In the genomic region with DNA sequence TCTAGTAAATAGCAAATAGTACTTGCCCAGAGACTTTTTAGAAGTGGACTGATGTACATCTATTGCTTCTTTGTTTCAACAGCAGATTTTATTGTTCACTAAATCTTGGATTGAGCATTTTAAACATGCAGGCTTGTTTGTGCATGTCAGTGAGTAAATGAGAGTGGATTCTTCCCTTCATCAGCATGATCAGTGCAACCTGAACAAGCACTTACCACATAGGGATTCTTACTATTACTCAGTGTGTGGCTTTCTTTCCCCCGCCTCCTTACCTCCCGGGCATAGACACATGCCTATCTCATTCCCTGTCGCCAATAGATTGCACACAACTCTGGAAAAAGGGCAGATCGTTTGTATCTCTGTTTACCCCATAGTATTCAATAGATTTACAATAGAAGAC, we compare ENCODE assay signal across 27 cellular contexts.
"Had no signal": no experiment of that assay in that cellular context is flagged by ENCODE, and none has a peak within 500 bp of the region (broad histone marks: within the 10 kb centered on the region; RNA-seq: fewer than 3 reads in every experiment).

No MANE protein-coding gene starts in this region.

- H3K36me3 ChIP-seq: adrenal gland, Peyer's patch had no signal

- H3K4me3 ChIP-seq: adrenal gland, Peyer's patch had no signal

- H3K27me3 Mint-ChIP-seq: activated naive CD8-positive, alpha-beta T cell treated with anti-CD3 and anti-CD28 coated beads, Interleukin-2, amount 10 ng/mL, durations not matched to agents 7 days and 5 days; T-helper 17 cell had no signal

- DNase-seq: activated CD4-positive, alpha-beta T cell treated with anti-CD3 and anti-CD28 coated beads for 48 hours; activated CD4-positive, alpha-beta T cell treated with anti-CD3 and anti-CD28 coated beads, Interleukin-2, amount 50 U/mL, for 4 hours; activated CD4-positive, CD25-positive, alpha-beta regulatory T cell treated with anti-CD3 and anti-CD28 coated beads, Interleukin-2, amount 50 U/mL, for 72 hours; activated CD8-positive, alpha-beta memory T cell treated with anti-CD3 and anti-CD28 coated beads, Interleukin-2, amount 50 U/mL, for 48 hours; activated CD8-positive, alpha-beta T cell treated with anti-CD3 and anti-CD28 coated beads, Interleukin-2, amount 10 ng/mL, durations not matched to agents 7 days and 5 days; activated naive CD4-positive, alpha-beta T cell treated with anti-CD3 and anti-CD28 coated beads, Interleukin-2, amount 50 U/mL, for 16 hours; activated naive CD8-positive, alpha-beta T cell treated with anti-CD3 and anti-CD28 coated beads, Interleukin-2, amount 10 ng/mL, durations not matched to agents 7 days and 5 days; activated T-cell treated with anti-CD3 and anti-CD28 coated beads, Interleukin-2, amount 50 U/mL, for 1 hour; adrenal gland; anterior cingulate cortex; central memory CD4-positive, alpha-beta T cell; IMR-90; Kasumi-1; KBM-7; NCI-H1092 treated with DMSO at 0.1 percent for 48 hours; NCI-H146; NCI-H187 treated with DMSO at 0.1 percent for 48 hours; NCI-H2081 treated with DMSO at 0.1 percent for 48 hours; NCI-H2171 treated with DMSO at 0.1 percent for 48 hours; NCI-H226; NCI-H510A treated with DMSO at 0.1 percent for 48 hours; NCI-H69; Peyer's patch; SIG-M5; T-helper 17 cell; T-helper 9 cell had no signal

- H3K9me3 ChIP-seq: adrenal gland, Peyer's patch had no signal

- H3K4me3 Mint-ChIP-seq: activated CD8-positive, alpha-beta T cell treated with anti-CD3 and anti-CD28 coated beads, Interleukin-2, amount 10 ng/mL, durations not matched to agents 7 days and 5 days; activated naive CD8-positive, alpha-beta T cell treated with anti-CD3 and anti-CD28 coated beads, Interleukin-2, amount 10 ng/mL, durations not matched to agents 7 days and 5 days; T-helper 17 cell; WTC11 had no signal

- H3K27me3 ChIP-seq: adrenal gland, Peyer's patch had no signal

- H3K27ac ChIP-seq: adrenal gland, Peyer's patch had no signal

- H3K9me3 Mint-ChIP-seq: activated naive CD8-positive, alpha-beta T cell treated with anti-CD3 and anti-CD28 coated beads, Interleukin-2, amount 10 ng/mL, durations not matched to agents 7 days and 5 days had no signal

- ATAC-seq: activated CD8-positive, alpha-beta T cell treated with anti-CD3 and anti-CD28 coated beads, Interleukin-2, amount 10 ng/mL, durations not matched to agents 7 days and 5 days; T-helper 17 cell; WTC11 had no signal

- H3K27ac Mint-ChIP-seq: activated CD8-positive, alpha-beta T cell treated with anti-CD3 and anti-CD28 coated beads, Interleukin-2, amount 10 ng/mL, durations not matched to agents 7 days and 5 days; activated naive CD8-positive, alpha-beta T cell treated with anti-CD3 and anti-CD28 coated beads, Interleukin-2, amount 10 ng/mL, durations not matched to agents 7 days and 5 days; T-helper 17 cell; WTC11 had no signal

- H3K4me1 ChIP-seq: adrenal gland, Peyer's patch had no signal

- H3K4me1 Mint-ChIP-seq: activated naive CD8-positive, alpha-beta T cell treated with anti-CD3 and anti-CD28 coated beads, Interleukin-2, amount 10 ng/mL, durations not matched to agents 7 days and 5 days; T-helper 17 cell; WTC11 had no signal

- H3K36me3 Mint-ChIP-seq: activated naive CD8-positive, alpha-beta T cell treated with anti-CD3 and anti-CD28 coated beads, Interleukin-2, amount 10 ng/mL, durations not matched to agents 7 days and 5 days; WTC11 had no signal
